In the genomic region with DNA sequence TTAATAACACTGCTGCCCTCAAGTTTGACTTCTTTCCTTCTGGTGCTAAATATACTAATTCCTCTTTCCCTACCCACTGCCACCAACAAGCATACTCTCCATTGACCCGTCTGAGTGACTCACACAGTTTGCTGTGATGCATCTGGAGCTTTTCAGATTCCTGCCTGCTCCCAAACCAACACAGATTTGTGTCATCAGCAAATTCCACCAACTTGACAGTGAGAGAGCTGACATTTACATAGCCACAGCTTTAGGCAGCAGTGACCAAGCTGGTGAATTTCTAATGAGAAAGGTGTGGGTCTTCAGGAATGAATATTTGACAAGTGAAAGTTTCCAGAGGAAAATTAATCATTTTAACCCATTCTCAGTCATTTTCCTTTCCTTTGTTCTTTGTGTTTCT, we compare ENCODE assay signal across 12 cellular contexts.
A peak's percentile ranks its signal among the peaks of the same experiment; 100 is the strongest.
DNase-seq lines count a peak whose midpoint lies in the region; ATAC-seq and TF ChIP-seq lines count a peak whose summit lies in the region.
"Had no signal": no experiment of that assay in that cellular context is flagged by ENCODE, and none has a peak within 500 bp of the region (broad histone marks: within the 10 kb centered on the region; RNA-seq: fewer than 3 reads in every experiment).

No MANE protein-coding gene starts in this region.

- 38 to 58% methylated on average over 1 of the region's 1 CpG for WGBS in lung, 2 donors

- peak; percentile 44 for ATAC-seq in lung (ENCODE audit: insufficient read depth, low FRiP score)

- H3K9me3 ChIP-seq in lung (ENCODE audit: control insufficient read depth in 2 of 2, insufficient read depth in 1 of 2, low read length in 1 of 2) (no peaks in the 10 kb centered on the region), ascending aorta (no peaks in the 10 kb centered on the region)

- no peak overlapping the region for H3K4me3 ChIP-seq in lung
- H3K4me3 ChIP-seq in ascending aorta = no peak overlapping the region

- H3K36me3 ChIP-seq in lung (ENCODE audit: control insufficient read depth in 2 of 2, insufficient read depth in 2 of 2, low read length in 2 of 2) (no peaks in the 10 kb centered on the region), ascending aorta (no peaks in the 10 kb centered on the region)

- H3K27me3 ChIP-seq in lung (ENCODE audit: control insufficient read depth, insufficient read depth) = no peaks in the 10 kb centered on the region
- no peaks in the 10 kb centered on the region for H3K27me3 ChIP-seq in ascending aorta

- H3K4me1 ChIP-seq in lung (ENCODE audit: control insufficient read depth in 2 of 2, insufficient read depth in 2 of 2, low read length in 2 of 2) = peaks cover 0 to 3% of the 10 kb centered on the region in 2 donors
- no peaks in the 10 kb centered on the region for H3K4me1 ChIP-seq in ascending aorta

- intact Hi-C loops in ascending aorta (cut with DNase I) = no loop called here

- peak overlapping the region in 1 of 2 donors; percentile 2 for H3K27ac ChIP-seq in lung (ENCODE audit: low read depth in 1 of 2, low read length in 1 of 2)
- H3K27ac ChIP-seq in ascending aorta = no peak overlapping the region

- TF ChIP-seq CTCF in lung (IDR thresholded peaks at IDR 0.05; ENCODE audit: control extremely low read depth, extremely low read depth) (no peak), ascending aorta (IDR thresholded peaks at IDR 0.05) (no peak)

- DNase-seq in AG20443 (ENCODE audit: low spot score) (peak; percentile 90), LHCN-M2 (ENCODE audit: low read depth) (peak; percentile 77), dermis microvascular lymphatic vessel endothelial cell (ENCODE audit: low read depth in 2 of 2) (peak; percentile 42 to 73), lung (ENCODE audit: low spot score) (no peak), CD1c-positive myeloid dendritic cell (ENCODE audit: extremely low spot score) (no peak), NCI-H748 treated with DMSO at 0.1 percent for 48 hours (lab: John Stamatoyannopoulos, UW) (no peak), HUDEP-2 (lab: John Stamatoyannopoulos, UW; ENCODE audit: unreplicated experiment in 76 of 76) (no peak), ascending aorta (ENCODE audit: low spot score in 2 of 2) (no peak)
- DNase-seq: activated CD4-positive, alpha-beta T cell treated with anti-CD3 and anti-CD28 coated beads, Interleukin-2, amount 10 ng/mL, durations not matched to agents 24 days and 14 days; Kasumi-1; NK-92 treated with Interleukin-12 subunit alpha and Interleukin-12 subunit beta, amount 100 ng/mL, for 24 hours; stimulated activated naive CD4-positive, alpha-beta T cell treated with Interleukin-2 at 50 U/mL for 16 hours had no signal

Comparison
In these comparisons a context has a peak if more than half of its experiments do, and no peak if none do; other contexts are left out.
1. DNase-seq: peak in AG20443 (single experiment), LHCN-M2 (single experiment) and dermis microvascular lymphatic vessel endothelial cell (2 of 2); none in lung (single experiment), CD1c-positive myeloid dendritic cell (single experiment), NCI-H748 treated with DMSO at 0.1 percent for 48 hours (single experiment), HUDEP-2 (0 of 76) and ascending aorta (0 of 2).